ENCODE assay signal across 11 cellular contexts in the genomic region with DNA sequence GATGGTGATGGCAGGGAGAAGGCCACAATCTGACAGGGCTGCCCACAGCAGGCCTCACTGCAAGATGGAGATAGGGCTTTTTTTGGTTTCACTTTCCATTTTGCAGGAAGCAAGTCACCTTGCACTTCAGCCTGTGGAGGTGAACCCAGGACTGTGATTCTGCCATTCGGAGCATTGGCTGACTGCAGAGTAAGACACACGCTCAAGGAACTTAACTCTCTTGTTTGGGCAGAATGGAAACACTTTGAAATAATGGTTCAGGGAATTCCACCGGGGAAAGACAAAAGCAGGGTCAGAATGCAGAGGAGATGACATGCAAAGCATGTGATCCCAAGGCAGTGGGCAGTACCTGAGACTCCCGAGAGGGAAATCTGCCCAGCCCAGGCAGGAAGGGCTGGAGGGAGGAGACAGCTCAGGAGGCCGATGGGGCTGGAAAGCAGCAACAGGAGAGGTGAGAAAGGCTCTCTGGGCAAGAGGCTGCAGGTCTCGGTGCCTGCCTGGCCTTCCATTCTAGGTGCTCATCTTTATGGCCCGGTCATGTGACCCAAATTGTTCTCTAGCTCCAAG. TPM values are rescaled to one million over a fixed set of nuclear protein-coding genes. Genes with fewer than 3 reads are reported as not detected.
A peak's percentile ranks its signal among the peaks of the same experiment; 100 is the strongest.
DNase-seq lines count a peak whose midpoint lies in the region; ATAC-seq and TF ChIP-seq lines count a peak whose summit lies in the region.
"Had no signal": no experiment of that assay in that cellular context is flagged by ENCODE, and none has a peak within 500 bp of the region (broad histone marks: within the 10 kb centered on the region; RNA-seq: fewer than 3 reads in every experiment).

No MANE protein-coding gene starts in this region.

- ATAC-seq in natural killer cell treated with Interleukin-12 subunit alpha and Interleukin-12 subunit beta and Interleukin-15 and Interleukin-18, amount 100 ng/mL, for 72 hours: peak; percentile 32 to 41

- H3F3A ChIP-seq in MM.1S (ENCODE audit: insufficient read depth, low read length): no peaks in the 10 kb centered on the region

- H3K36me3 ChIP-seq in MM.1S (replicated peaks; ENCODE audit: insufficient read depth, low read length): no peaks in the 10 kb centered on the region

- H2AFZ ChIP-seq in MM.1S (ENCODE audit: low read length): peak overlapping the region; percentile 76

- no peaks in the 10 kb centered on the region for H3K9me3 ChIP-seq in MM.1S (replicated peaks; ENCODE audit: insufficient read depth, low read length)

- H3K27ac ChIP-seq in MM.1S (ENCODE audit: low read length) (no peak overlapping the region), coronary artery (no peak overlapping the region)

- H3K9me3 Mint-ChIP-seq in natural killer cell treated with Interleukin-12 subunit alpha and Interleukin-12 subunit beta and Interleukin-15 and Interleukin-18, amount 100 ng/mL, for 72 hours: no peaks in the 10 kb centered on the region
- peaks cover 9% of the 10 kb centered on the region for H3K9me3 Mint-ChIP-seq in activated T-helper 1 cell treated with anti-CD3 and anti-CD28 coated beads, Interleukin-12 subunit alpha, Interleukin-12 subunit beta, Interleukin-2, Interleukin-4 antibody, amounts not matched to agents 30 ng/mL and 10 ng/mL and 1 ng/mL, durations not matched to agents 14 hours and 24 hours and 36 hours

- H3K27ac Mint-ChIP-seq in natural killer cell treated with Interleukin-12 subunit alpha and Interleukin-12 subunit beta and Interleukin-15 and Interleukin-18, amount 100 ng/mL, for 72 hours: peak overlapping the region in 1 of 2 donors; percentile 4
- H3K27ac Mint-ChIP-seq in activated T-helper 1 cell treated with anti-CD3 and anti-CD28 coated beads, Interleukin-12 subunit alpha, Interleukin-12 subunit beta, Interleukin-2, Interleukin-4 antibody, amounts not matched to agents 30 ng/mL and 10 ng/mL and 1 ng/mL, durations not matched to agents 14 hours and 24 hours and 36 hours: no peak overlapping the region

- H3K4me3 ChIP-seq in MM.1S (ENCODE audit: low read length): 0 out of 2 replicates have a peak overlapping the region, but pooled peaks have one; percentile 10
- no peak overlapping the region for H3K4me3 ChIP-seq in coronary artery

- DNase-seq in ELR (ENCODE audit: low read depth): peak; percentile 7
- DNase-seq in MM.1S: peak; percentile 59
- peak; percentile 28 for DNase-seq in coronary artery (ENCODE audit: low spot score)
- no peak for DNase-seq in natural killer cell treated with Interleukin-12 subunit alpha and Interleukin-12 subunit beta and Interleukin-15 and Interleukin-18, amount 100 ng/mL, for 72 hours (ENCODE audit: low spot score)
- no peak for DNase-seq in activated T-helper 1 cell treated with anti-CD3 and anti-CD28 coated beads, Interleukin-12 subunit alpha, Interleukin-12 subunit beta, Interleukin-2, Interleukin-4 antibody, amounts not matched to agents 30 ng/mL and 10 ng/mL and 1 ng/mL, durations not matched to agents 14 hours and 24 hours and 36 hours (ENCODE audit: low spot score)
- no peak for DNase-seq in stimulated activated CD4-positive, alpha-beta T cell treated with anti-CD3 and anti-CD28 coated beads, Interleukin-4, amount 100 ng/mL, for 24 hours
- DNase-seq in SIG-M5 treated with dmso at 0.1 percent for 504 hours (lab: John Stamatoyannopoulos, UW; ENCODE audit: unreplicated experiment): no peak
- DNase-seq: activated gamma-delta T cell treated with Interleukin-2 at 50 U/mL for 16 hours, kidney, NCI-H2227 treated with DMSO at 0.1 percent for 48 hours had no signal

- H3K4me2 ChIP-seq in MM.1S (ENCODE audit: low read depth, low read length): peak overlapping the region; percentile 38

- H4K20me1 ChIP-seq in MM.1S (ENCODE audit: insufficient read depth, low read length): no peaks in the 10 kb centered on the region

- H3K36me3 Mint-ChIP-seq in natural killer cell treated with Interleukin-12 subunit alpha and Interleukin-12 subunit beta and Interleukin-15 and Interleukin-18, amount 100 ng/mL, for 72 hours: no peaks in the 10 kb centered on the region
- H3K36me3 Mint-ChIP-seq in activated T-helper 1 cell treated with anti-CD3 and anti-CD28 coated beads, Interleukin-12 subunit alpha, Interleukin-12 subunit beta, Interleukin-2, Interleukin-4 antibody, amounts not matched to agents 30 ng/mL and 10 ng/mL and 1 ng/mL, durations not matched to agents 14 hours and 24 hours and 36 hours (ENCODE audit: low read depth): peaks cover 11% of the 10 kb centered on the region

- no peak overlapping the region for H3K9ac ChIP-seq in MM.1S (ENCODE audit: low read length)

- no peaks in the 10 kb centered on the region for H3K4me1 ChIP-seq in MM.1S (ENCODE audit: low read length)

- H3K27me3 Mint-ChIP-seq in natural killer cell treated with Interleukin-12 subunit alpha and Interleukin-12 subunit beta and Interleukin-15 and Interleukin-18, amount 100 ng/mL, for 72 hours: peaks cover 8 to 16% of the 10 kb centered on the region in 2 donors
- peaks cover 16% of the 10 kb centered on the region for H3K27me3 Mint-ChIP-seq in activated T-helper 1 cell treated with anti-CD3 and anti-CD28 coated beads, Interleukin-12 subunit alpha, Interleukin-12 subunit beta, Interleukin-2, Interleukin-4 antibody, amounts not matched to agents 30 ng/mL and 10 ng/mL and 1 ng/mL, durations not matched to agents 14 hours and 24 hours and 36 hours (ENCODE audit: insufficient read depth)

- no peaks in the 10 kb centered on the region for H3K79me2 ChIP-seq in MM.1S (ENCODE audit: low read length)

- no peaks in the 10 kb centered on the region for H3K9me2 ChIP-seq in MM.1S (replicated peaks; ENCODE audit: insufficient read depth, low read length)

- TF ChIP-seq CTCF in MM.1S (IDR thresholded peaks at IDR 0.05; ENCODE audit: low read length): no peak
- TF ChIP-seq CTCF in coronary artery (IDR thresholded peaks at IDR 0.05): no peak

- H3K4me3 Mint-ChIP-seq in natural killer cell treated with Interleukin-12 subunit alpha and Interleukin-12 subunit beta and Interleukin-15 and Interleukin-18, amount 100 ng/mL, for 72 hours: no peak overlapping the region
- no peak overlapping the region for H3K4me3 Mint-ChIP-seq in activated T-helper 1 cell treated with anti-CD3 and anti-CD28 coated beads, Interleukin-12 subunit alpha, Interleukin-12 subunit beta, Interleukin-2, Interleukin-4 antibody, amounts not matched to agents 30 ng/mL and 10 ng/mL and 1 ng/mL, durations not matched to agents 14 hours and 24 hours and 36 hours

- H3K4me1 Mint-ChIP-seq in natural killer cell treated with Interleukin-12 subunit alpha and Interleukin-12 subunit beta and Interleukin-15 and Interleukin-18, amount 100 ng/mL, for 72 hours (ENCODE audit: low read depth in 2 of 2): peaks cover 10 to 14% of the 10 kb centered on the region in 2 donors
- H3K4me1 Mint-ChIP-seq in activated T-helper 1 cell treated with anti-CD3 and anti-CD28 coated beads, Interleukin-12 subunit alpha, Interleukin-12 subunit beta, Interleukin-2, Interleukin-4 antibody, amounts not matched to agents 30 ng/mL and 10 ng/mL and 1 ng/mL, durations not matched to agents 14 hours and 24 hours and 36 hours (ENCODE audit: low read depth): peaks cover 17% of the 10 kb centered on the region

- intact Hi-C loops in activated T-helper 1 cell treated with anti-CD3 and anti-CD28 coated beads, Interleukin-12 subunit alpha, Interleukin-12 subunit beta, Interleukin-2, Interleukin-4 antibody, amounts not matched to agents 30 ng/mL and 10 ng/mL and 1 ng/mL, durations not matched to agents 14 hours and 24 hours and 36 hours (cut with micrococcal nuclease): no loop called here

- no peaks in the 10 kb centered on the region for H3K27me3 ChIP-seq in MM.1S (replicated peaks; ENCODE audit: insufficient read depth, low read length)

RNA-seq across cellular contexts. Expression of a gene that starts 58.7 kb away (rescaled TPM):
- not detected for total RNA-seq in natural killer cell treated with Interleukin-12 subunit alpha and Interleukin-12 subunit beta and Interleukin-15 and Interleukin-18, amount 100 ng/mL, for 72 hours
- 0.02 TPM in 1 of 2 replicates, not detected in the other for total RNA-seq in activated T-helper 1 cell treated with anti-CD3 and anti-CD28 coated beads, Interleukin-12 subunit alpha, Interleukin-12 subunit beta, Interleukin-2, Interleukin-4 antibody, amounts not matched to agents 30 ng/mL and 10 ng/mL and 1 ng/mL, durations not matched to agents 14 hours and 24 hours and 36 hours
- total RNA-seq: kidney, pulmonary artery endothelial cell had no signal

Comparison
In these comparisons a context has a peak if more than half of its experiments do, and no peak if none do; other contexts are left out.
1. DNase-seq: peak in ELR (single experiment), MM.1S (single experiment) and coronary artery (single experiment); none in natural killer cell treated with Interleukin-12 subunit alpha and Interleukin-12 subunit beta and Interleukin-15 and Interleukin-18, amount 100 ng/mL, for 72 hours (single experiment), activated T-helper 1 cell treated with anti-CD3 and anti-CD28 coated beads, Interleukin-12 subunit alpha, Interleukin-12 subunit beta, Interleukin-2, Interleukin-4 antibody, amounts not matched to agents 30 ng/mL and 10 ng/mL and 1 ng/mL, durations not matched to agents 14 hours and 24 hours and 36 hours (single experiment), stimulated activated CD4-positive, alpha-beta T cell treated with anti-CD3 and anti-CD28 coated beads, Interleukin-4, amount 100 ng/mL, for 24 hours (single experiment) and SIG-M5 treated with dmso at 0.1 percent for 504 hours (single experiment).